Comparison of ENCODE assay signal across 1 cellular context in genomic region chr22:44292007-44292370, GRCh38.
TF ChIP-seq lines count a peak whose summit lies in the region.

No MANE protein-coding gene starts in this region.

TF ChIP-seq in H1, 55 proteins besides CTCF, POLR2A, EP300 and RAD21:
- no peak for TF ChIP-seq RNF2 (IDR thresholded peaks at IDR 0.05; ENCODE audit: borderline replicate concordance, low read depth, low read length, missing control alignments, poor library complexity, severe bottlenecking)
- TF ChIP-seq SIRT6 (IDR thresholded peaks at IDR 0.05; ENCODE audit: low read length), result no peak
- no peak for TF ChIP-seq KDM5A (IDR thresholded peaks at IDR 0.05; ENCODE audit: low read length)
- TF ChIP-seq BCL11A (IDR thresholded peaks at IDR 0.05; ENCODE audit: low read depth in 2 of 2, low read length in 2 of 2), result no peak
- TF ChIP-seq JUN (IDR thresholded peaks at IDR 0.05; ENCODE audit: low read depth, low read length), result no peak
- no peak for TF ChIP-seq SRF (IDR thresholded peaks at IDR 0.05; ENCODE audit: low read depth, low read length)
- no peak for TF ChIP-seq GABPA (IDR thresholded peaks at IDR 0.05; ENCODE audit: borderline replicate concordance, insufficient read depth, low read length)
- no peak for TF ChIP-seq SIX5 (IDR thresholded peaks at IDR 0.05; ENCODE audit: low read depth, low read length)
- no peak for TF ChIP-seq TBP (IDR thresholded peaks at IDR 0.05; ENCODE audit: low read depth, low read length)
- no peak for TF ChIP-seq EGR1 (IDR thresholded peaks at IDR 0.05; ENCODE audit: borderline replicate concordance, low read depth, low read length)
- no peak for TF ChIP-seq BACH1 (IDR thresholded peaks at IDR 0.05; ENCODE audit: low read length)
- TF ChIP-seq, protein P1, sequence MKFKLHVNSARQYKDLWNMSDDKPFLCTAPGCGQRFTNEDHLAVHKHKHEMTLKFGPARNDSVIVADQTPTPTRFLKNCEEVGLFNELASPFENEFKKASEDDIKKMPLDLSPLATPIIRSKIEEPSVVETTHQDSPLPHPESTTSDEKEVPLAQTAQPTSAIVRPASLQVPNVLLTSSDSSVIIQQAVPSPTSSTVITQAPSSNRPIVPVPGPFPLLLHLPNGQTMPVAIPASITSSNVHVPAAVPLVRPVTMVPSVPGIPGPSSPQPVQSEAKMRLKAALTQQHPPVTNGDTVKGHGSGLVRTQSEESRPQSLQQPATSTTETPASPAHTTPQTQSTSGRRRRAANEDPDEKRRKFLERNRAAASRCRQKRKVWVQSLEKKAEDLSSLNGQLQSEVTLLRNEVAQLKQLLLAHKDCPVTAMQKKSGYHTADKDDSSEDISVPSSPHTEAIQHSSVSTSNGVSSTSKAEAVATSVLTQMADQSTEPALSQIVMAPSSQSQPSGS (IDR thresholded peaks at IDR 0.05; ENCODE audit: low read length), result no peak
- no peak for TF ChIP-seq MAX (IDR thresholded peaks at IDR 0.05)
- TF ChIP-seq CBX8 (IDR thresholded peaks at IDR 0.05; ENCODE audit: borderline replicate concordance, low read depth, low read length), result no peak
- TF ChIP-seq CREB1 (IDR thresholded peaks at IDR 0.05), result no peak
- no peak for TF ChIP-seq CEBPB (IDR thresholded peaks at IDR 0.05; ENCODE audit: low read depth, low read length)
- no peak for TF ChIP-seq YY1 (IDR thresholded peaks at IDR 0.05; ENCODE audit: low read depth, low read length)
- no peak for TF ChIP-seq KDM1A (IDR thresholded peaks at IDR 0.05; ENCODE audit: borderline replicate concordance, low read length)
TF ChIP-seq in H1: peak in this region for 0.
